In genomic region chr4:4106923-4107322, GRCh38 we compare ENCODE assay signal across 8 cellular contexts.
A peak's percentile ranks its signal among the peaks of the same experiment; 100 is the strongest.
DNase-seq lines count a peak whose midpoint lies in the region; ATAC-seq and TF ChIP-seq lines count a peak whose summit lies in the region.
"Not testable (repeated sequence)": the region's sequence is repeated elsewhere in the genome, so short reads cannot be mapped to it uniquely, and the experiment has no call there.

No MANE protein-coding gene starts in this region.

- CTCF ChIA-PET in CD8-positive, alpha-beta memory T cell (lab: Charles Lee), result interaction anchor here (0.6 to 0.8 kb wide), 3 partner anchors 8 to 122 kb away, joined by 3 read pairs; no protein-coding TSS in a partner anchor
- CTCF ChIA-PET in WTC11 (lab: Charles Lee), result interaction anchor here (0.6 to 2.0 kb wide), 5 partner anchors 9 to 275 kb away, joined by 3 to 9 read pairs (median 5); partner anchors contain the start of gene TMEM128

- H3K4me1 Mint-ChIP-seq in CD8-positive, alpha-beta memory T cell, result peaks cover 0 to 16% (median 1%) of the 10 kb centered on the region in 3 donors
- peaks cover 15% of the 10 kb centered on the region for H3K4me1 Mint-ChIP-seq in WTC11
- H3K4me1 Mint-ChIP-seq in osteocyte (ENCODE audit: unreplicated experiment), result not testable (repeated sequence)

- not testable (repeated sequence) for H3K9me3 ChIP-seq in CD8-positive, alpha-beta memory T cell (ENCODE audit: low read length); Loucy (ENCODE audit: insufficient read depth, low read depth, low read length); ascending aorta; esophagus muscularis mucosa; thymus (ENCODE audit: control insufficient read depth)

- H3K4me1 ChIP-seq in CD8-positive, alpha-beta memory T cell (ENCODE audit: insufficient read depth, low read length); Loucy (ENCODE audit: insufficient read depth, low read length, poor library complexity, severe bottlenecking); ascending aorta; thymus (ENCODE audit: control insufficient read depth, insufficient read depth, low read length): not testable (repeated sequence)
- peaks cover 0 to 13% (median 9%) of the 10 kb centered on the region in 4 donors for H3K4me1 ChIP-seq in esophagus muscularis mucosa

- H3K27me3 ChIP-seq in CD8-positive, alpha-beta memory T cell (ENCODE audit: insufficient read depth, low read length, poor library complexity, severe bottlenecking); Loucy (ENCODE audit: insufficient read depth, low read length, poor library complexity, severe bottlenecking); ascending aorta; thymus (ENCODE audit: control insufficient read depth, insufficient read depth): not testable (repeated sequence)
- H3K27me3 ChIP-seq in esophagus muscularis mucosa, result peaks cover 0 to 45% (median 0%) of the 10 kb centered on the region in 4 donors

- no CpG with 5 or more reads among the region's 36 CpGs for WGBS in esophagus muscularis mucosa
- 3% methylated on average over 31 of the region's 36 CpGs for WGBS in thymus

- H3K4me3 ChIP-seq in CD8-positive, alpha-beta memory T cell (ENCODE audit: low read length), result not testable (repeated sequence)
- peak overlapping the region; percentile 60 for H3K4me3 ChIP-seq in Loucy (ENCODE audit: low read length, poor library complexity, severe bottlenecking)
- H3K4me3 ChIP-seq in ascending aorta, result peak overlapping the region; percentile 53 to 60
- peak overlapping the region; percentile 47 to 60 (median 50) for H3K4me3 ChIP-seq in esophagus muscularis mucosa
- H3K4me3 ChIP-seq in thymus (ENCODE audit: low read length), result peak overlapping the region; percentile 34

- H3K79me2 ChIP-seq in Loucy (ENCODE audit: insufficient read depth, low read length), result not testable (repeated sequence)

- not testable (repeated sequence) for H3K27ac Mint-ChIP-seq in CD8-positive, alpha-beta memory T cell; WTC11; osteocyte (ENCODE audit: unreplicated experiment)

- not testable (repeated sequence) for H3K9me3 Mint-ChIP-seq in CD8-positive, alpha-beta memory T cell; WTC11; osteocyte (ENCODE audit: unreplicated experiment)

- H3K4me2 ChIP-seq in Loucy (ENCODE audit: low read depth, low read length, poor library complexity, severe bottlenecking), result not testable (repeated sequence)

- H3K9ac ChIP-seq in Loucy (ENCODE audit: low read depth, low read length, poor library complexity, severe bottlenecking), result not testable (repeated sequence)

- peaks cover 13 to 51% of the 10 kb centered on the region in 2 donors for H3K27me3 Mint-ChIP-seq in CD8-positive, alpha-beta memory T cell
- peaks cover 16% of the 10 kb centered on the region for H3K27me3 Mint-ChIP-seq in WTC11 (ENCODE audit: low read depth)
- H3K27me3 Mint-ChIP-seq in osteocyte (ENCODE audit: unreplicated experiment), result peaks cover 25% of the 10 kb centered on the region

- ATAC-seq in WTC11, result not testable (repeated sequence)

- not testable (repeated sequence) for TF ChIP-seq EP300 in esophagus muscularis mucosa (IDR thresholded peaks at IDR 0.05)

- POLR2A ChIA-PET in CD8-positive, alpha-beta memory T cell (lab: Charles Lee); WTC11 (lab: Charles Lee): not testable (repeated sequence)

- H3K9me2 ChIP-seq in Loucy (replicated peaks; ENCODE audit: low read depth, low read length), result not testable (repeated sequence)

- H4K20me1 ChIP-seq in Loucy (ENCODE audit: insufficient read depth, low read length, poor library complexity, severe bottlenecking), result not testable (repeated sequence)

- H3K27ac ChIP-seq in CD8-positive, alpha-beta memory T cell (ENCODE audit: low read depth, low read length); ascending aorta; esophagus muscularis mucosa (replicated peaks in 1 of 4); thymus (ENCODE audit: low read depth): not testable (repeated sequence)

- not testable (repeated sequence) for H3F3A ChIP-seq in Loucy (ENCODE audit: low read depth)

- H3K36me3 ChIP-seq in CD8-positive, alpha-beta memory T cell (ENCODE audit: insufficient read depth, low read length); Loucy (ENCODE audit: insufficient read depth, low read length); ascending aorta; esophagus muscularis mucosa; thymus (ENCODE audit: control insufficient read depth, insufficient read depth): not testable (repeated sequence)

- DNase-seq in CD8-positive, alpha-beta memory T cell; WTC11 (ENCODE audit: low spot score); ascending aorta (ENCODE audit: low spot score in 2 of 2); esophagus muscularis mucosa (ENCODE audit: extremely low spot score); osteocyte (ENCODE audit: extremely low spot score, unreplicated experiment): not testable (repeated sequence)
- DNase-seq in left kidney (ENCODE audit: low read depth, low spot score), result peak; percentile 19

- not testable (repeated sequence) for TF ChIP-seq POLR2A in esophagus muscularis mucosa (IDR thresholded peaks at IDR 0.05; ENCODE audit: low read depth)

- intact Hi-C loops in ascending aorta (cut with DNase I); esophagus muscularis mucosa (cut with DNase I): not testable (repeated sequence)

- H3K36me3 Mint-ChIP-seq in CD8-positive, alpha-beta memory T cell; WTC11; osteocyte (ENCODE audit: unreplicated experiment): not testable (repeated sequence)

- H3K4me3 Mint-ChIP-seq in CD8-positive, alpha-beta memory T cell, result peak overlapping the region in 4 of 7 donors; percentile 19 to 78 (median 56)
- H3K4me3 Mint-ChIP-seq in WTC11 (peak overlapping the region; percentile 80), osteocyte (ENCODE audit: unreplicated experiment) (peak overlapping the region; percentile 54)

- not testable (repeated sequence) for TF ChIP-seq CTCF in Loucy (conservative IDR thresholded peaks at IDR 0.05; ENCODE audit: low read length); WTC11 (IDR thresholded peaks at IDR 0.05); ascending aorta (IDR thresholded peaks at IDR 0.05); esophagus muscularis mucosa (IDR thresholded peaks at IDR 0.05); osteocyte (IDR thresholded peaks at IDR 0.05)

- H2AFZ ChIP-seq in Loucy (ENCODE audit: low read length), result not testable (repeated sequence)
